Comparison of ENCODE assay signal across 8 cellular contexts in genomic region chr3:129794319-129795201, GRCh38.
A peak's percentile ranks its signal among the peaks of the same experiment; 100 is the strongest.
DNase-seq lines count a peak whose midpoint lies in the region; ATAC-seq and TF ChIP-seq lines count a peak whose summit lies in the region.

No MANE protein-coding gene starts in this region.

- H3K4me3 ChIP-seq in H7 (ENCODE audit: insufficient read depth, low read depth, low read length) (peak overlapping the region; percentile 3; the same call in 1 of the 2 replicates), cardiac fibroblast (replicated peaks in 1 of 2; ENCODE audit: low read depth in 2 of 2, low read length in 2 of 2) (peak overlapping the region; percentile 19 to 43), testis (peak overlapping the region; percentile 19 to 27)

- no peaks in the 10 kb centered on the region for H3K9me3 ChIP-seq in testis

- no peak for TF ChIP-seq POLR2A in testis (IDR thresholded peaks at IDR 0.05)

- intact Hi-C loops in testis (cut with DNase I; ENCODE audit: low total_unique reads), result no loop called here

- H3K4me1 ChIP-seq in testis, result peaks cover 23% of the 10 kb centered on the region

- no peaks in the 10 kb centered on the region for H3K36me3 ChIP-seq in H7 (replicated peaks; ENCODE audit: control insufficient read depth, insufficient read depth, low read length)
- H3K36me3 ChIP-seq in testis (ENCODE audit: low read depth, missing control alignments), result no peaks in the 10 kb centered on the region

- WGBS in testis, 2 donors, result 35 to 43% methylated on average over 11 to 14 of the region's 14 CpGs

- ATAC-seq in left lobe of liver, result peak; percentile 42
- no peak for ATAC-seq in HG03378 (IDR thresholded peaks at IDR 0.05; ENCODE audit: unreplicated experiment)
- ATAC-seq in GM21576 (IDR thresholded peaks at IDR 0.05; ENCODE audit: unreplicated experiment), result no peak

- no peak for TF ChIP-seq CTCF in cardiac fibroblast (IDR thresholded peaks at IDR 0.05; ENCODE audit: low read depth, low read length)
- TF ChIP-seq CTCF in testis (IDR thresholded peaks at IDR 0.05), result no peak

- H3K27ac ChIP-seq in testis, result peak overlapping the region; percentile 26 to 67

- DNase-seq in Ammon's horn (ENCODE audit: low spot score), result peak; percentile 27
- peak; percentile 68 for DNase-seq in H7
- DNase-seq in NCI-H345 (lab: John Stamatoyannopoulos, UW), result peak; percentile 67
- peak; percentile 61 to 70 for DNase-seq in cardiac fibroblast (ENCODE audit: low read depth in 2 of 2)
- DNase-seq in left lobe of liver (ENCODE audit: low spot score), result no peak
- DNase-seq in testis, result peak; percentile 31

- H3K27me3 ChIP-seq in H7 (ENCODE audit: control insufficient read depth, insufficient read depth, low read length) (no peaks in the 10 kb centered on the region), testis (no peaks in the 10 kb centered on the region)
